Comparison of ENCODE assay signal across 15 cellular contexts in the genomic region with DNA sequence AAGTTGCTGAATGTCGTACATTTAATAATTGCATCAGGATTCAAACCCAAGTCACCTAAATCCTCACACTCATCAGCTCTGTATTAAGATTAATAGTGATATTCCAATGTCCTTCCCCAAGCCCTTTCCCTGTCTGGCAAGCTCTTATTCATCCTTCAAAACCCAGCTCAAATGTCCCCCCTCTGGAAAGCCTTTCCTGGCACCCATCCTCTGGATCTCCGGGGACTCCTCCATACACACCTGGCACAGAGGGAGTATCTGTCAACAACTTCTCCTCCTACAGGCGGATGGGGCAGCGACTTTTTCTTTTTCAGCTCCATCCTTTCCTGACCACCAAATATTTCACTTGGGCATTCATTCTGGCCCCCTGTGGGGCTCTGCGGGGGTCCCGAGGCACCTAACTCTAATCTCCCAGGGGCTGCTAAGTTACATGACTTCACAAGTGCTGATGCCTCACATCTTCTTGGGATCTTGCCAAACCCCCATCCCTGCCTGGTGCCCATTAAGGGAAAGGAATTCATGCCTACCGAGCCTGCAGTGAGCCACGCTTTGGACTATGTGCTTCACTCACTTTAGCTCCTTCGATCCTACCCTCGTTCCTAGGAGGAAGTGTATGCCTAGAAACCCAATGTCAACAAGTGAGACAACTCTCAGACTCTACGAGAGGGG. TPM values are rescaled to one million over a fixed set of nuclear protein-coding genes. Genes with fewer than 3 reads are reported as not detected.
DNase-seq lines count a peak whose midpoint lies in the region; ATAC-seq, FAIRE-seq and TF ChIP-seq lines count a peak whose summit lies in the region.
"Had no signal": no experiment of that assay in that cellular context is flagged by ENCODE, and none has a peak within 500 bp of the region (broad histone marks: within the 10 kb centered on the region; RNA-seq: fewer than 3 reads in every experiment).

No MANE protein-coding gene starts in this region.

- 22% methylated on average over 11 of the region's 11 CpGs for WGBS in HepG2 (ENCODE audit: low lambda C conversion rate)

- H3K27ac ChIP-seq in HepG2 (ENCODE audit: extremely low read length, insufficient read depth, low read length), result no peak overlapping the region
- H3K27ac ChIP-seq: 22Rv1, ovary had no signal

- TF ChIP-seq CTCF in type B pancreatic cell (conservative IDR thresholded peaks at IDR 0.05), result no peak
- TF ChIP-seq CTCF in HepG2 (CRISPR knock-in tag; IDR thresholded peaks at IDR 0.05), result no peak

- in situ Hi-C loops in HepG2 (cut with HindIII; ENCODE audit: extremely low pct_ligation_motif_present, low pct_unique_long_range_greater_than_20kb), result no loop called here

- peak; percentile 44 for DNase-seq in DMS 273 (lab: John Stamatoyannopoulos, UW; ENCODE audit: unreplicated experiment)
- DNase-seq in DMS 273 treated with DMSO at 0.1 percent for 48 hours (lab: John Stamatoyannopoulos, UW), result no peak
- DNase-seq in glomerular visceral epithelial cell (ENCODE audit: extremely low spot score), result peak; percentile 98
- DNase-seq in type B pancreatic cell (ENCODE audit: extremely low spot score, unreplicated experiment), result peak; percentile 59
- no peak for DNase-seq in HepG2 (ENCODE audit: low spot score)
- DNase-seq in NCI-H2107 (lab: John Stamatoyannopoulos, UW), result no peak
- no peak for DNase-seq in activated CD4-positive, alpha-beta T cell treated with anti-CD3 and anti-CD28 coated beads for 48 hours
- DNase-seq: activated CD4-positive, alpha-beta T cell treated with anti-CD3 and anti-CD28 coated beads for 4 hours; H9; immature natural killer cell; NCI-H1694 treated with DMSO at 0.1 percent for 48 hours; ovary had no signal

- H3K4me1 ChIP-seq in HepG2 (ENCODE audit: insufficient read depth, low read length), result no peaks in the 10 kb centered on the region

- no peak overlapping the region for H3K27ac Mint-ChIP-seq in type B pancreatic cell
- H3K27ac Mint-ChIP-seq: activated naive CD8-positive, alpha-beta T cell; H9; immature natural killer cell had no signal

- POLR2A ChIA-PET in HepG2 (lab: Yijun Ruan, JAX), result no interaction called here

- H3K4me3 Mint-ChIP-seq in type B pancreatic cell, result no peak overlapping the region
- H3K4me3 Mint-ChIP-seq: activated naive CD8-positive, alpha-beta T cell; H9; immature natural killer cell had no signal

- H2AFZ ChIP-seq in HepG2 (ENCODE audit: low read length), result no peak overlapping the region

- BruUV-seq in HepG2 (replicated peaks; lab: Mats Ljungman, UMichigan), result no TSS peak

- peaks cover 22% of the 10 kb centered on the region for H3K4me1 Mint-ChIP-seq in type B pancreatic cell (ENCODE audit: unreplicated experiment)

- no peaks in the 10 kb centered on the region for H3K36me3 ChIP-seq in HepG2 (replicated peaks in 1 of 2; ENCODE audit: control insufficient read depth in 1 of 2, insufficient read depth in 2 of 2, low read length in 2 of 2)
- H3K36me3 ChIP-seq: ovary had no signal

- H3K4me3 ChIP-seq in HepG2 (replicated peaks in 1 of 3; ENCODE audit: insufficient read depth in 1 of 3, low read depth in 2 of 3, low read length in 3 of 3), result no peak overlapping the region
- H3K4me3 ChIP-seq: ovary had no signal

- TF ChIP-seq EP300 in HepG2 (IDR thresholded peaks at IDR 0.05; ENCODE audit: low read depth in 2 of 2, low read length in 2 of 2) (no peak), HepG2 (CRISPR knock-in tag; IDR thresholded peaks at IDR 0.05; ENCODE audit: borderline replicate concordance) (no peak)

- TF ChIP-seq POLR2A in HepG2 (IDR thresholded peaks at IDR 0.05; ENCODE audit: insufficient read depth in 1 of 2, low read depth in 2 of 2, low read length in 2 of 2), result no peak

- no peak overlapping the region for H3K9ac ChIP-seq in HepG2 (ENCODE audit: insufficient read depth, low read depth, low read length)

- no peak for FAIRE-seq in HepG2 (lab: Jason Lieb, UNC)

- H3K4me2 ChIP-seq in HepG2 (ENCODE audit: low read depth, low read length), result no peak overlapping the region

- ATAC-seq in SK-N-SH treated with all-trans-retinoic acid at 6 μM for 48 hours (peak; percentile 75), HepG2 (no peak)

- H3K27me3 ChIP-seq in HepG2 (ENCODE audit: control insufficient read depth in 1 of 2, insufficient read depth in 2 of 2, low read length in 2 of 2), result peaks cover 0 to 9% of the 10 kb centered on the region in 2 experiments; a peak in 1 of 5 replicates
- H3K27me3 ChIP-seq: ovary had no signal

- no peaks in the 10 kb centered on the region for H3K36me3 Mint-ChIP-seq in type B pancreatic cell
- H3K36me3 Mint-ChIP-seq: activated naive CD8-positive, alpha-beta T cell; immature natural killer cell had no signal

- H4K20me1 ChIP-seq in HepG2 (ENCODE audit: insufficient read depth, low read length), result no peaks in the 10 kb centered on the region

- H3K9me3 Mint-ChIP-seq in type B pancreatic cell, result no peaks in the 10 kb centered on the region
- H3K9me3 Mint-ChIP-seq: H9, immature natural killer cell had no signal

- no peak for TF ChIP-seq RAD21 in HepG2 (CRISPR knock-in tag; IDR thresholded peaks at IDR 0.05)

- no peaks in the 10 kb centered on the region for H3K9me3 ChIP-seq in HepG2 (ENCODE audit: low read length)
- H3K9me3 ChIP-seq: ovary had no signal

- intact Hi-C loops in HepG2 (cut with micrococcal nuclease; ENCODE audit: unreplicated experiment), result no loop called here

- no peaks in the 10 kb centered on the region for H3K79me2 ChIP-seq in HepG2 (ENCODE audit: insufficient read depth, low read length)

- H3K27me3 Mint-ChIP-seq in type B pancreatic cell, result peaks cover 32% of the 10 kb centered on the region

- CTCF ChIA-PET in HepG2 (lab: Yijun Ruan, JAX; ENCODE audit: low intra/inter-chr PET ratio, low total read pairs), result interaction anchor here (7.6 kb wide), 1 partner anchor 27 kb away, joined by 106 read pairs; no protein-coding TSS in a partner anchor

RNA-seq across cellular contexts. Expression of a gene that starts 15.2 kb away (rescaled TPM):
- total RNA-seq in type B pancreatic cell (ENCODE audit: low replicate concordance) (27.2 and 30.0 TPM in 2 replicates), HepG2 (2016; rRNA removed; fragmentation: Illumina TruSeq; extraction: Trizol) (10.5 and 24.7 TPM in 2 replicates)
- 13.7 and 15.2 TPM in 2 replicates for total RNA-seq in HepG2 (2016; cell fraction: cytosol; rRNA removed; fragmentation: Illumina TruSeq; extraction: Trizol; ENCODE audit: low read depth)
- total RNA-seq in HepG2 (2016; cell fraction: insoluble cytoplasmic fraction; rRNA removed; fragmentation: Illumina TruSeq; extraction: Trizol), result 9.6 and 28.4 TPM in 2 replicates
- total RNA-seq in HepG2 (2016; cell fraction: membrane; rRNA removed; fragmentation: Illumina TruSeq; extraction: Trizol), result 21.8 and 22.0 TPM in 2 replicates
- 24.5 and 28.2 TPM in 2 replicates for total RNA-seq in HepG2 (2016; cell fraction: nucleus; rRNA removed; fragmentation: Illumina TruSeq; extraction: Trizol)
- 76.8 and 139 TPM in 2 replicates for polyA plus RNA-seq in HepG2 (2011; rRNA removed)
- 62.4 and 79.7 TPM in 2 replicates for polyA plus RNA-seq in HepG2 (2011; cell fraction: cytosol; rRNA removed)
- 185 and 206 TPM in 2 replicates for polyA plus RNA-seq in HepG2 (2011; cell fraction: nucleus; rRNA removed)
- 42.8 and 47.0 TPM in 2 replicates for polyA plus RNA-seq in HepG2 (2012)
- polyA plus RNA-seq in HepG2 (2016; cell fraction: cytosol; fragmentation: Illumina TruSeq; extraction: Trizol; ENCODE audit: low read depth), result 5.5 and 6.8 TPM in 2 replicates
- 8.8 and 11.1 TPM in 2 replicates for polyA plus RNA-seq in HepG2 (2016; cell fraction: insoluble cytoplasmic fraction; fragmentation: Illumina TruSeq; extraction: Trizol; ENCODE audit: low read depth)
- 10.6 and 11.6 TPM in 2 replicates for polyA plus RNA-seq in HepG2 (2016; cell fraction: membrane; fragmentation: Illumina TruSeq; extraction: Trizol; ENCODE audit: low read depth)
- polyA plus RNA-seq in HepG2 (2016; cell fraction: nucleus; fragmentation: Illumina TruSeq; extraction: Trizol; ENCODE audit: insufficient read depth, low read depth), result 48.2 and 51.2 TPM in 2 replicates
- polyA minus RNA-seq in HepG2 (2011; rRNA and poly(A)+ RNA removed; ENCODE audit: low replicate concordance), result 13.3 and 101 TPM in 2 replicates
- polyA minus RNA-seq in HepG2 (2011; cell fraction: cytosol; rRNA and poly(A)+ RNA removed), result 27.7 and 32.7 TPM in 2 replicates
- polyA minus RNA-seq in HepG2 (2011; cell fraction: nucleus; rRNA and poly(A)+ RNA removed), result 24.6 and 37.8 TPM in 2 replicates
- polyA plus RNA-seq: immature natural killer cell had no signal

RNA-seq across cellular contexts. Expression of a gene that starts 25.9 kb away (rescaled TPM):
- total RNA-seq in type B pancreatic cell (ENCODE audit: low replicate concordance), result not detected in 2 replicates
- total RNA-seq in HepG2 (2016; rRNA removed; fragmentation: Illumina TruSeq; extraction: Trizol), result not detected in 2 replicates
- not detected in 2 replicates for total RNA-seq in HepG2 (2016; cell fraction: cytosol; rRNA removed; fragmentation: Illumina TruSeq; extraction: Trizol; ENCODE audit: low read depth)
- total RNA-seq in HepG2 (2016; cell fraction: insoluble cytoplasmic fraction; rRNA removed; fragmentation: Illumina TruSeq; extraction: Trizol), result not detected in 2 replicates
- not detected in 2 replicates for total RNA-seq in HepG2 (2016; cell fraction: membrane; rRNA removed; fragmentation: Illumina TruSeq; extraction: Trizol)
- not detected in 2 replicates for total RNA-seq in HepG2 (2016; cell fraction: nucleus; rRNA removed; fragmentation: Illumina TruSeq; extraction: Trizol)
- polyA plus RNA-seq in HepG2 (2011; rRNA removed), result 0.05 TPM in 1 of 2 replicates, not detected in the other
- 0.03 TPM in 1 of 2 replicates, not detected in the other for polyA plus RNA-seq in HepG2 (2011; cell fraction: cytosol; rRNA removed)
- polyA plus RNA-seq in HepG2 (2011; cell fraction: nucleus; rRNA removed), result 0.13 and 0.23 TPM in 2 replicates
- polyA plus RNA-seq in HepG2 (2012), result 0.07 TPM in 1 of 2 replicates, not detected in the other
- polyA plus RNA-seq in HepG2 (2016; cell fraction: cytosol; fragmentation: Illumina TruSeq; extraction: Trizol; ENCODE audit: low read depth), result not detected in 2 replicates
- polyA plus RNA-seq in HepG2 (2016; cell fraction: insoluble cytoplasmic fraction; fragmentation: Illumina TruSeq; extraction: Trizol; ENCODE audit: low read depth), result not detected in 2 replicates
- not detected in 2 replicates for polyA plus RNA-seq in HepG2 (2016; cell fraction: membrane; fragmentation: Illumina TruSeq; extraction: Trizol; ENCODE audit: low read depth)
- polyA plus RNA-seq in HepG2 (2016; cell fraction: nucleus; fragmentation: Illumina TruSeq; extraction: Trizol; ENCODE audit: insufficient read depth, low read depth), result not detected in 2 replicates
- not detected in 2 replicates for polyA minus RNA-seq in HepG2 (2011; rRNA and poly(A)+ RNA removed; ENCODE audit: low replicate concordance)
- not detected in 2 replicates for polyA minus RNA-seq in HepG2 (2011; cell fraction: cytosol; rRNA and poly(A)+ RNA removed)
- not detected in 2 replicates for polyA minus RNA-seq in HepG2 (2011; cell fraction: nucleus; rRNA and poly(A)+ RNA removed)
- total RNA-seq: H9, ovary had no signal
- polyA plus RNA-seq: immature natural killer cell, ovary had no signal

RNA-seq across cellular contexts. Expression of a gene that starts 53.1 kb away (rescaled TPM):
- 45.2 and 48.3 TPM in 2 replicates for total RNA-seq in type B pancreatic cell (ENCODE audit: low replicate concordance)
- 57.1 and 85.7 TPM in 2 replicates for total RNA-seq in HepG2 (2016; rRNA removed; fragmentation: Illumina TruSeq; extraction: Trizol)
- 16.0 and 19.1 TPM in 2 replicates for total RNA-seq in HepG2 (2016; cell fraction: cytosol; rRNA removed; fragmentation: Illumina TruSeq; extraction: Trizol; ENCODE audit: low read depth)
- 57.5 and 91.4 TPM in 2 replicates for total RNA-seq in HepG2 (2016; cell fraction: insoluble cytoplasmic fraction; rRNA removed; fragmentation: Illumina TruSeq; extraction: Trizol)
- 33.1 and 34.7 TPM in 2 replicates for total RNA-seq in HepG2 (2016; cell fraction: membrane; rRNA removed; fragmentation: Illumina TruSeq; extraction: Trizol)
- total RNA-seq in HepG2 (2016; cell fraction: nucleus; rRNA removed; fragmentation: Illumina TruSeq; extraction: Trizol), result 28.3 and 31.4 TPM in 2 replicates
- polyA plus RNA-seq in HepG2 (2011; rRNA removed), result 57.8 and 69.0 TPM in 2 replicates
- 59.1 and 66.1 TPM in 2 replicates for polyA plus RNA-seq in HepG2 (2011; cell fraction: cytosol; rRNA removed)
- polyA plus RNA-seq in HepG2 (2011; cell fraction: nucleus; rRNA removed), result 28.9 TPM in 2 replicates
- polyA plus RNA-seq in HepG2 (2012), result 26.2 and 40.7 TPM in 2 replicates
- polyA plus RNA-seq in HepG2 (2016; cell fraction: cytosol; fragmentation: Illumina TruSeq; extraction: Trizol; ENCODE audit: low read depth), result 17.0 and 18.2 TPM in 2 replicates
- 103 and 109 TPM in 2 replicates for polyA plus RNA-seq in HepG2 (2016; cell fraction: insoluble cytoplasmic fraction; fragmentation: Illumina TruSeq; extraction: Trizol; ENCODE audit: low read depth)
- 29.6 and 30.9 TPM in 2 replicates for polyA plus RNA-seq in HepG2 (2016; cell fraction: membrane; fragmentation: Illumina TruSeq; extraction: Trizol; ENCODE audit: low read depth)
- polyA plus RNA-seq in HepG2 (2016; cell fraction: nucleus; fragmentation: Illumina TruSeq; extraction: Trizol; ENCODE audit: insufficient read depth, low read depth), result 43.9 and 48.1 TPM in 2 replicates
- polyA minus RNA-seq in HepG2 (2011; rRNA and poly(A)+ RNA removed; ENCODE audit: low replicate concordance), result 137 and 154 TPM in 2 replicates
- 28.9 and 36.0 TPM in 2 replicates for polyA minus RNA-seq in HepG2 (2011; cell fraction: cytosol; rRNA and poly(A)+ RNA removed)
- polyA minus RNA-seq in HepG2 (2011; cell fraction: nucleus; rRNA and poly(A)+ RNA removed), result 14.2 and 17.9 TPM in 2 replicates

Comparison
In these comparisons a context has a peak if more than half of its experiments do, and no peak if none do; other contexts are left out.
1. DNase-seq: peak in DMS 273 (single experiment), glomerular visceral epithelial cell (single experiment) and type B pancreatic cell (single experiment); none in DMS 273 treated with DMSO at 0.1 percent for 48 hours (single experiment), HepG2 (single experiment), NCI-H2107 (single experiment) and activated CD4-positive, alpha-beta T cell treated with anti-CD3 and anti-CD28 coated beads for 48 hours (single experiment).